9 cellular contexts compared by ENCODE assay signal in the genomic region with DNA sequence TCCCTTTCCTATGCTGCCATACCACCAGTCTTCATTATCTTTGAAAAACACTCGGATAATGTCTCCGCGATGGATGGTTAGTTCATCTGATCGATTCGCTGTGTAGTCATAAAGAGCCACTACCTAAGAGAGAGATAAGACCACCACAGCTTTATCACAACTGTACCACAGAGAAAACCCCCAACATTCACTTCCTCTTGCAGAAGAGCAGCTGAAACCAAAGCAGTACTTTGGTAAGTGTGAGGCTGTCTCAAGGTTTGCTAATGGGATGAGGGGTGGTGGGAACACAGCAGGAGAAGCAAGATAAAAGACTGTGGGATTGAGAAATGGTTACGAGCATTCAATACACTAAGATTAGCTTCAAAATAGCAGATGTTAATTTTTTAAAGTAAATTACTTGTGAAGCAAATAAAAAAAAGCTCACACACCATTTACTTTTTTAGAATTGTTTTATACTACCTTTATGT.
DNase-seq lines count a peak whose midpoint lies in the region; ATAC-seq and TF ChIP-seq lines count a peak whose summit lies in the region.
"Had no signal": no experiment of that assay in that cellular context is flagged by ENCODE, and none has a peak within 500 bp of the region (broad histone marks: within the 10 kb centered on the region; RNA-seq: fewer than 3 reads in every experiment).

No MANE protein-coding gene starts in this region.

- no peaks in the 10 kb centered on the region for H3K9me3 ChIP-seq in CD4-positive, alpha-beta T cell (ENCODE audit: control insufficient read depth, low read length)

- no peaks in the 10 kb centered on the region for H3K27me3 Mint-ChIP-seq in activated naive CD8-positive, alpha-beta T cell treated with anti-CD3 and anti-CD28 coated beads for 36 hours
- H3K27me3 Mint-ChIP-seq in CD4-positive, alpha-beta T cell, result no peaks in the 10 kb centered on the region

- H3K4me3 Mint-ChIP-seq in activated naive CD8-positive, alpha-beta T cell treated with anti-CD3 and anti-CD28 coated beads for 36 hours, result peak overlapping the region; percentile 29
- H3K4me3 Mint-ChIP-seq in CD4-positive, alpha-beta T cell, result no peak overlapping the region

- H3K27ac Mint-ChIP-seq in activated naive CD8-positive, alpha-beta T cell treated with anti-CD3 and anti-CD28 coated beads for 36 hours, result peak overlapping the region; percentile 75
- no peak overlapping the region for H3K27ac Mint-ChIP-seq in CD4-positive, alpha-beta T cell

- H3K27ac ChIP-seq in CD4-positive, alpha-beta T cell (ENCODE audit: low read depth, low read length), result no peak overlapping the region

- ATAC-seq in GM21423 (IDR thresholded peaks at IDR 0.05; ENCODE audit: unreplicated experiment) (peak; percentile 96), HG03457 (IDR thresholded peaks at IDR 0.05; ENCODE audit: unreplicated experiment) (peak; percentile 94)
- ATAC-seq in CD4-positive, alpha-beta T cell (ENCODE audit: poor library complexity), result no peak

- peak; percentile 100 for DNase-seq in GF-D8 (lab: John Stamatoyannopoulos, UW)
- DNase-seq in activated naive CD8-positive, alpha-beta T cell treated with anti-CD3 and anti-CD28 coated beads for 36 hours, result no peak
- DNase-seq in NCI-H748 treated with DMSO at 0.1 percent for 48 hours (lab: John Stamatoyannopoulos, UW), result no peak
- DNase-seq in NCI-H1694 treated with DMSO at 0.1 percent for 48 hours (lab: John Stamatoyannopoulos, UW), result no peak
- DNase-seq in NCI-H1417 treated with DMSO at 0.1 percent for 48 hours (lab: John Stamatoyannopoulos, UW), result no peak
- no peak for DNase-seq in CD4-positive, alpha-beta T cell
- DNase-seq: effector CD4-positive, alpha-beta T cell had no signal

- H3K36me3 Mint-ChIP-seq in activated naive CD8-positive, alpha-beta T cell treated with anti-CD3 and anti-CD28 coated beads for 36 hours, result peaks cover 37% of the 10 kb centered on the region
- no peaks in the 10 kb centered on the region for H3K36me3 Mint-ChIP-seq in CD4-positive, alpha-beta T cell (ENCODE audit: low read depth)

- H3K27me3 ChIP-seq in CD4-positive, alpha-beta T cell (ENCODE audit: control insufficient read depth, insufficient read depth, low read length), result no peaks in the 10 kb centered on the region

- intact Hi-C loops in CD4-positive, alpha-beta T cell (cut with DNase I, micrococcal nuclease), result no loop called here

- peaks cover 27% of the 10 kb centered on the region for H3K4me1 Mint-ChIP-seq in activated naive CD8-positive, alpha-beta T cell treated with anti-CD3 and anti-CD28 coated beads for 36 hours
- H3K4me1 Mint-ChIP-seq in CD4-positive, alpha-beta T cell (ENCODE audit: low read depth), result no peaks in the 10 kb centered on the region

- POLR2A ChIA-PET in CD4-positive, alpha-beta T cell (lab: Charles Lee), result no interaction called here

- H3K9me3 Mint-ChIP-seq in activated naive CD8-positive, alpha-beta T cell treated with anti-CD3 and anti-CD28 coated beads for 36 hours, result no peaks in the 10 kb centered on the region
- no peaks in the 10 kb centered on the region for H3K9me3 Mint-ChIP-seq in CD4-positive, alpha-beta T cell

- CTCF ChIA-PET in CD4-positive, alpha-beta T cell (lab: Charles Lee), result no interaction called here

- TF ChIP-seq CTCF in CD4-positive, alpha-beta T cell (IDR thresholded peaks at IDR 0.05), result no peak
